Comparison of ENCODE assay signal across 35 cellular contexts in genomic region chr1:67094191-67094590, GRCh38. TPM values are rescaled to one million over a fixed set of nuclear protein-coding genes. Genes with fewer than 3 reads are reported as not detected.
"Had no signal": no experiment of that assay in that cellular context is flagged by ENCODE, and none has a peak within 500 bp of the region (broad histone marks: within the 10 kb centered on the region; RNA-seq: fewer than 3 reads in every experiment).

No MANE protein-coding gene starts in this region.

- ATAC-seq: activated CD8-positive, alpha-beta memory T cell treated with anti-CD3 and anti-CD28 coated beads, Interleukin-2, amount 10 ng/mL, durations not matched to agents 7 days and 5 days; activated CD8-positive, alpha-beta T cell treated with anti-CD3 and anti-CD28 coated beads, Interleukin-2, amount 10 ng/mL, durations not matched to agents 7 days and 5 days; activated naive CD8-positive, alpha-beta T cell treated with anti-CD3 and anti-CD28 coated beads, Interleukin-2, amount 50 U/mL, for 24 hours; body of pancreas had no signal

- H3K4me1 ChIP-seq: body of pancreas had no signal

- H3K36me3 ChIP-seq: brain microvascular endothelial cell, cardiac muscle cell had no signal

- H3K9me3 ChIP-seq: body of pancreas had no signal

- H3K4me3 ChIP-seq: body of pancreas, cardiac muscle cell had no signal

- DNase-seq: activated B cell treated with CpG ODN at 0.5 μM for 24 hours; activated CD4-positive, alpha-beta memory T cell treated with anti-CD3 and anti-CD28 coated beads, Interleukin-2, amount 10 ng/mL, durations not matched to agents 7 days and 5 days; activated CD4-positive, alpha-beta T cell treated with anti-CD3 and anti-CD28 coated beads for 4 hours; activated CD4-positive, alpha-beta T cell treated with anti-CD3 and anti-CD28 coated beads, Interleukin-2, amount 10 ng/mL, durations not matched to agents 24 days and 14 days; activated CD4-positive, alpha-beta T cell treated with anti-CD3 and anti-CD28 coated beads, Interleukin-2, amount 50 U/mL, for 1 hour; activated CD4-positive, alpha-beta T cell treated with anti-CD3 and anti-CD28 coated beads, Interleukin-2, amount 50 U/mL, for 4 hours; activated CD4-positive, CD25-positive, alpha-beta regulatory T cell treated with anti-CD3 and anti-CD28 coated beads, Interleukin-2, amount 50 U/mL, for 72 hours; activated CD8-positive, alpha-beta memory T cell treated with anti-CD3 and anti-CD28 coated beads for 24 hours; activated CD8-positive, alpha-beta memory T cell treated with anti-CD3 and anti-CD28 coated beads, Interleukin-2, amount 10 ng/mL, durations not matched to agents 7 days and 5 days; activated CD8-positive, alpha-beta memory T cell treated with anti-CD3 and anti-CD28 coated beads, Interleukin-2, amount 50 U/mL, for 48 hours; activated CD8-positive, alpha-beta T cell treated with anti-CD3 and anti-CD28 coated beads, Interleukin-2, amount 10 ng/mL, durations not matched to agents 7 days and 5 days; activated effector memory CD4-positive, alpha-beta T cell treated with Interleukin-2 at 50 U/mL for 16 hours; activated gamma-delta T cell; activated naive CD4-positive, alpha-beta T cell treated with anti-CD3 and anti-CD28 coated beads, Interleukin-2, amount 10 ng/mL, durations not matched to agents 7 days and 5 days; activated naive CD4-positive, alpha-beta T cell treated with Interleukin-2 at 50 U/mL for 16 hours; activated naive CD8-positive, alpha-beta T cell treated with anti-CD3 and anti-CD28 coated beads, Interleukin-2, amount 10 ng/mL, durations not matched to agents 7 days and 5 days; activated naive CD8-positive, alpha-beta T cell treated with anti-CD3 and anti-CD28 coated beads, Interleukin-2, amount 50 U/mL, for 24 hours; activated T-cell treated with anti-CD3 and anti-CD28 coated beads, Interleukin-2, amount 50 U/mL, for 24 hours; activated T-cell treated with anti-CD3 and anti-CD28 coated beads, Interleukin-2, amount 50 U/mL, for 48 hours; amniotic stem cell; aorta; body of pancreas; brain microvascular endothelial cell; central memory CD4-positive, alpha-beta T cell; SW 1271; T-helper 1 cell; T-helper 2 cell; T-helper 9 cell had no signal

- H3K27me3 ChIP-seq: body of pancreas, brain microvascular endothelial cell, cardiac muscle cell had no signal

- H3K27ac ChIP-seq: body of pancreas, brain microvascular endothelial cell, cardiac muscle cell, VCaP had no signal

RNA-seq across cellular contexts. Expression of gene C1orf141, which starts 40.6 kb away (rescaled TPM):
- total RNA-seq: activated B cell treated with CpG ODN at 0.5 μM for 24 hours; activated CD4-positive, alpha-beta memory T cell treated with anti-CD3 and anti-CD28 coated beads, Interleukin-2, amount 10 ng/mL, durations not matched to agents 7 days and 5 days; activated CD4-positive, alpha-beta T cell treated with anti-CD3 and anti-CD28 coated beads, Interleukin-2, amount 10 ng/mL, durations not matched to agents 24 days and 14 days; activated CD8-positive, alpha-beta memory T cell treated with anti-CD3 and anti-CD28 coated beads, Interleukin-2, amount 10 ng/mL, durations not matched to agents 7 days and 5 days; activated CD8-positive, alpha-beta T cell treated with anti-CD3 and anti-CD28 coated beads, Interleukin-2, amount 10 ng/mL, durations not matched to agents 7 days and 5 days; activated naive CD8-positive, alpha-beta T cell treated with anti-CD3 and anti-CD28 coated beads, Interleukin-2, amount 10 ng/mL, durations not matched to agents 7 days and 5 days; activated T-helper 2 cell treated with anti-CD3 and anti-CD28 coated beads, Interferon-gamma antibody, Interleukin-2, Interleukin-4, amounts not matched to agents 10 μg/mL and 5 μg/mL and 100 μg/mL, durations not matched to agents 14 hours and 24 hours and 36 hours; aorta; astrocyte; body of pancreas; bronchial epithelial cell; cardiac muscle cell; cerebellum had no signal
- polyA plus RNA-seq: adipose tissue, cardiac muscle cell had no signal
